In the genomic region with DNA sequence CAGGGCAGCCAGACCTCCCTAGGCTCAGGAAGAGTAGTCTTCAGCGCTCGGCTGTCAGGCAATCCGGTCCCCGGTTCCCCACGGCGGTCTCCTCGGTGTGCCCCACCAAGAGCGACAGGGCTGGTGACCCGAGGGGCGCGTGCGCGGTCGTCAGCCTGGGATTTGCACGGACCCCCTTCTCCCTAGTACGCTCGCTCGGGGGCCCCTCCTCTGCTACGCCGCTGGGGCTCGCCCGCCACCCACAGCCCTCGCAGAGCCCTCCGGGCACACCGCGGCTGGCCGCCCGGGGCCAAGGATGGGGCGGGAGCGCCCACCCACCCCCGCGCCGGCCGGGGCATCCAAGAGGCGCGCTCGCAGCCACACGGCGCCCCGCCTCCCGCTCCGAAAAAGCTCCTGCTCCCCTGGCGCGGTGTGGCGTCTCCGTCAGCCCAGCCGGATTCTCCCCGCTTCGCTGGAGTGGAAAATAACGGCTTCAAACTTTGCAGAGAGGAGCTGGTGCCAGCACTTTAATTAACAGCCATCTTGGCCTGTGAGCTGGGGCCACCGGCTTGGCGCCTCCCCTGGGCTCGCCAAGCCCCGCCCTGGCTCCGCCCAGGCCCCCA, we compare ENCODE assay signal across 9 cellular contexts. TPM values are rescaled to one million over a fixed set of nuclear protein-coding genes. Genes with fewer than 3 reads are reported as not detected.
A peak's percentile ranks its signal among the peaks of the same experiment; 100 is the strongest.
DNase-seq lines count a peak whose midpoint lies in the region; ATAC-seq, FAIRE-seq and TF ChIP-seq lines count a peak whose summit lies in the region.
"Had no signal": no experiment of that assay in that cellular context is flagged by ENCODE, and none has a peak within 500 bp of the region (broad histone marks: within the 10 kb centered on the region; RNA-seq: fewer than 3 reads in every experiment).

No MANE protein-coding gene starts in this region.

- POLR2A ChIA-PET in A673 (lab: Charles Lee; ENCODE audit: low non-redundant PET) = no interaction called here
- POLR2A ChIA-PET in activated CD8-positive, alpha-beta T cell treated with anti-CD3 and anti-CD28 coated beads, Interleukin-2, amount 10 ng/mL, durations not matched to agents 7 days and 5 days (lab: Charles Lee) = interaction anchor here (1.0 kb wide), 1 partner anchor 23 kb away, joined by 4 read pairs; no protein-coding TSS in a partner anchor

- H3K27me3 Mint-ChIP-seq in activated CD8-positive, alpha-beta T cell treated with anti-CD3 and anti-CD28 coated beads, Interleukin-2, amount 10 ng/mL, durations not matched to agents 7 days and 5 days (ENCODE audit: low read depth) = peaks cover 66% of the 10 kb centered on the region

- no peak overlapping the region for H3K27ac Mint-ChIP-seq in activated CD8-positive, alpha-beta T cell treated with anti-CD3 and anti-CD28 coated beads, Interleukin-2, amount 10 ng/mL, durations not matched to agents 7 days and 5 days

- H3K9me3 Mint-ChIP-seq in activated CD8-positive, alpha-beta T cell treated with anti-CD3 and anti-CD28 coated beads, Interleukin-2, amount 10 ng/mL, durations not matched to agents 7 days and 5 days (ENCODE audit: insufficient read depth) = no peaks in the 10 kb centered on the region

- ATAC-seq in activated CD8-positive, alpha-beta T cell treated with anti-CD3 and anti-CD28 coated beads, Interleukin-2, amount 10 ng/mL, durations not matched to agents 7 days and 5 days = peak; percentile 4
- ATAC-seq in Right ventricle myocardium superior (ENCODE audit: poor library complexity) = peak; percentile 43
- no peak for ATAC-seq in GM18907 (IDR thresholded peaks at IDR 0.05; ENCODE audit: unreplicated experiment)

- CTCF ChIA-PET in A673 (lab: Charles Lee) = interaction anchor here (0.7 kb wide), 1 partner anchor 249 kb away, joined by 3 read pairs; no protein-coding TSS in a partner anchor
- CTCF ChIA-PET in activated CD8-positive, alpha-beta T cell treated with anti-CD3 and anti-CD28 coated beads, Interleukin-2, amount 10 ng/mL, durations not matched to agents 7 days and 5 days (lab: Charles Lee) = interaction anchor here (1.0 to 1.5 kb wide), 5 partner anchors 35 to 92 kb away, joined by 3 to 10 read pairs (median 4); no protein-coding TSS in a partner anchor

- FAIRE-seq in GM18507 (lab: Jason Lieb, UNC) = peak; percentile 12
- FAIRE-seq: endometrium had no signal

- in situ Hi-C loops in KBM-7 (cut with MboI; ENCODE audit: low pct_unique_long_range_greater_than_20kb, low sequenced_read_pairs) = no loop called here

- peak overlapping the region; percentile 54 for H3K27ac ChIP-seq in A673 (ENCODE audit: low read depth, low read length, poor library complexity, severe bottlenecking)

- no peaks in the 10 kb centered on the region for H3K36me3 ChIP-seq in A673 (ENCODE audit: insufficient read depth, low read length, poor library complexity, severe bottlenecking)

- BruUV-seq in A673 (replicated peaks; lab: Mats Ljungman, UMichigan) = no TSS peak

- H3K9me3 ChIP-seq in A673 (ENCODE audit: low read depth, low read length, poor library complexity, severe bottlenecking) = no peaks in the 10 kb centered on the region

- TF ChIP-seq CTCF in A673 (conservative IDR thresholded peaks at IDR 0.05; ENCODE audit: low read depth, low read length) = no peak

- peaks cover 31% of the 10 kb centered on the region for H3K4me1 Mint-ChIP-seq in activated CD8-positive, alpha-beta T cell treated with anti-CD3 and anti-CD28 coated beads, Interleukin-2, amount 10 ng/mL, durations not matched to agents 7 days and 5 days (ENCODE audit: low read depth)

- H3K4me3 Mint-ChIP-seq in activated CD8-positive, alpha-beta T cell treated with anti-CD3 and anti-CD28 coated beads, Interleukin-2, amount 10 ng/mL, durations not matched to agents 7 days and 5 days = peak overlapping the region; percentile 59

- H3K27me3 ChIP-seq in A673 (replicated peaks; ENCODE audit: insufficient read depth, low read depth, low read length, poor library complexity) = no peaks in the 10 kb centered on the region

- peak; percentile 66 for DNase-seq in A673 (ENCODE audit: low spot score)
- DNase-seq in GM18507 (ENCODE audit: extremely low spot score, insufficient read length, low read depth) = no peak
- no peak for DNase-seq in activated CD8-positive, alpha-beta T cell treated with anti-CD3 and anti-CD28 coated beads, Interleukin-2, amount 10 ng/mL, durations not matched to agents 7 days and 5 days
- DNase-seq in Right ventricle myocardium superior = peak; percentile 59
- peak; percentile 65 for DNase-seq in retina
- no peak for DNase-seq in SKM-1 (lab: John Stamatoyannopoulos, UW; ENCODE audit: unreplicated experiment)
- DNase-seq in KBM-7 = no peak

- no peaks in the 10 kb centered on the region for H3K36me3 Mint-ChIP-seq in activated CD8-positive, alpha-beta T cell treated with anti-CD3 and anti-CD28 coated beads, Interleukin-2, amount 10 ng/mL, durations not matched to agents 7 days and 5 days (ENCODE audit: low read depth)

- peak overlapping the region; percentile 50 for H3K4me3 ChIP-seq in A673 (ENCODE audit: low read depth, low read length, poor library complexity, severe bottlenecking)

- intact Hi-C loops in A673 (cut with micrococcal nuclease; ENCODE audit: unreplicated experiment) (no loop called here), Right ventricle myocardium superior (cut with DNase I) (no loop called here)

- H3K4me1 ChIP-seq in A673 (ENCODE audit: insufficient read depth, low read length, poor library complexity, severe bottlenecking) = no peaks in the 10 kb centered on the region

RNA-seq across cellular contexts. Expression of a gene that starts 2.1 kb away (rescaled TPM):
- total RNA-seq in A673 (2021) (8.6 and 10.8 TPM in 2 replicates), Right ventricle myocardium superior (7.3 TPM)
- total RNA-seq in activated CD8-positive, alpha-beta T cell treated with anti-CD3 and anti-CD28 coated beads, Interleukin-2, amount 10 ng/mL, durations not matched to agents 7 days and 5 days = under 1 TPM; 0.34 to 0.68 TPM

RNA-seq across cellular contexts. Expression of a gene that starts 22.7 kb away (rescaled TPM):
- 49.4 and 54.3 TPM in 2 replicates for total RNA-seq in A673 (2021)
- total RNA-seq in activated CD8-positive, alpha-beta T cell treated with anti-CD3 and anti-CD28 coated beads, Interleukin-2, amount 10 ng/mL, durations not matched to agents 7 days and 5 days = 100 to 1,000 TPM; 104 to 113 TPM
- 1.8 TPM for total RNA-seq in Right ventricle myocardium superior

RNA-seq across cellular contexts. Expression of a gene that starts 54.9 kb away (rescaled TPM):
- total RNA-seq in A673 (2021) = not detected in 2 replicates
- not detected for total RNA-seq in activated CD8-positive, alpha-beta T cell treated with anti-CD3 and anti-CD28 coated beads, Interleukin-2, amount 10 ng/mL, durations not matched to agents 7 days and 5 days
- 4.7 TPM for total RNA-seq in Right ventricle myocardium superior

Comparison
In these comparisons a context has a peak if more than half of its experiments do, and no peak if none do; other contexts are left out.
1. DNase-seq: peak in A673 (single experiment), Right ventricle myocardium superior (single experiment) and retina (single experiment); none in GM18507 (single experiment), activated CD8-positive, alpha-beta T cell treated with anti-CD3 and anti-CD28 coated beads, Interleukin-2, amount 10 ng/mL, durations not matched to agents 7 days and 5 days (single experiment), SKM-1 (single experiment) and KBM-7 (single experiment).
2. RNA of a gene that starts 22.7 kb away (total RNA-seq): 104 to 113 TPM in activated CD8-positive, alpha-beta T cell treated with anti-CD3 and anti-CD28 coated beads, Interleukin-2, amount 10 ng/mL, durations not matched to agents 7 days and 5 days and 49.4 to 54.3 TPM in A673; 1.8 TPM in Right ventricle myocardium superior (single experiment); every median in the first group is over 10 times any median in the second.